ENCODE assay signal across 1 cellular context in the genomic region with DNA sequence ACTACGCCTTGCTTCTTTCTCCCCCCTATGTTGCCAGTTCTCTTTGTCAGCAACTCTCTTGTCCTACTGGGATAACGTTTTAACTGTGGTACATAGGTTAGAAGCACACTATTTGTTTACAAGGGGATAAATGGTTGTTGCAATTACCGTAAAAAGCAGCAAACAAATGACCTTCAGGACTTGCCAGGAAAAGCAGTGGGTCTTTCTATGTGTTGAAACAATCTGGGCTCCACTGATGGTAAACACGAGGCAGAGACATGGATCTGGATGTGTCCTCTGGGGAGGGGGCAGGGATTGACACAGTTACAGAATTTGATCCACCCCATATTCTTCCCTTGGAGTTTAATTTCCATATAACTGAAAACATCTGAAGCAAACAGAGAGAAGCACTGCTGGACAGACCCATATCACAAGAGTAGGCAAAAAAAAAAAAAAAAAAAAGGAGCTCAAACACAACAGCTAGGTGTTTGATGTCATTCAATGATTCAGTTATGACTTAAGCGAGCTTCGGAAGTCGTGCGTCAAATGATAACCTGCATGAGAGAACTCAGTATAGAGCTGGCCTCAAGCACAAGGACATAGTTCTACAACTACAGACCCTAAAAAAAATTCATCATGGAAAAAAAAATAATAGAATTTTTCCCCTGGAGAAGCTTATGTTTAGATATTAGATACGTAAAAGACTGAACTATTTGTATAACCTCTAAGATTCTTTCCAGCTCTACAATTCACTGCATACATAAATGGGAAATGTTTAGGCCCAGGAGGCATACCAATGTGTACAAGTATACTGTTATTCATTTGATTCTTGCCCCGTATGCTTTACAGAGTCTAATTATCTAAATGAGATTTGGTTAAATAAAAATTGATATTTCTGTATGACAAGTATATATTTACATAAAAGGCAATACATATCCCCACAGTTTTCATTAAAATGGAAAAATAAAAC.
A peak's percentile ranks its signal among the peaks of the same experiment; 100 is the strongest.
TF ChIP-seq lines count a peak whose summit lies in the region.

No MANE protein-coding gene starts in this region.

TF ChIP-seq in HEK293, 187 proteins besides CTCF, POLR2A, EP300 and RAD21:
- TF ChIP-seq, protein P1, sequence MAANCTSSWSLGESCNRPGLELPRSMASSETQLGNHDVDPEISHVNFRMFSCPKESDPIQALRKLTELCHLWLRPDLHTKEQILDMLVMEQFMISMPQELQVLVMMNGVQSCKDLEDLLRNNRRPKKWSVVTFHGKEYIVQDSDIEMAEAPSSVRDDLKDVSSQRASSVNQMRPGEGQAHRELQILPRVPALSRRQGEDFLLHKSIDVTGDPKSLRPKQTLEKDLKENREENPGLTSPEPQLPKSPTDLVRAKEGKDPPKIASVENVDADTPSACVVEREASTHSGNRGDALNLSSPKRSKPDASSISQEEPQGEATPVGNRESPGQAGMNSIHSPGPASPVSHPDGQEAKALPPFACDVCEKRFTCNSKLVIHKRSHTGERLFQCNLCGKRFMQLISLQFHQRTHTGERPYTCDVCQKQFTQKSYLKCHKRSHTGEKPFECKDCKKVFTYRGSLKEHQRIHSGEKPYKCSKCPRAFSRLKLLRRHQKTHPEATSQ (tag by site-specific recombination; IDR thresholded peaks at IDR 0.05): no peak
- TF ChIP-seq ZBTB17 (tag by site-specific recombination; IDR thresholded peaks at IDR 0.05): 0 out of 2 replicates have a peak, but pooled peaks have one; percentile 33
- TF ChIP-seq ZNF404 (tag by site-specific recombination; IDR thresholded peaks at IDR 0.05): no peak
- TF ChIP-seq ZNF169 (tag by site-specific recombination; IDR thresholded peaks at IDR 0.05): no peak
- TF ChIP-seq, protein P2, sequence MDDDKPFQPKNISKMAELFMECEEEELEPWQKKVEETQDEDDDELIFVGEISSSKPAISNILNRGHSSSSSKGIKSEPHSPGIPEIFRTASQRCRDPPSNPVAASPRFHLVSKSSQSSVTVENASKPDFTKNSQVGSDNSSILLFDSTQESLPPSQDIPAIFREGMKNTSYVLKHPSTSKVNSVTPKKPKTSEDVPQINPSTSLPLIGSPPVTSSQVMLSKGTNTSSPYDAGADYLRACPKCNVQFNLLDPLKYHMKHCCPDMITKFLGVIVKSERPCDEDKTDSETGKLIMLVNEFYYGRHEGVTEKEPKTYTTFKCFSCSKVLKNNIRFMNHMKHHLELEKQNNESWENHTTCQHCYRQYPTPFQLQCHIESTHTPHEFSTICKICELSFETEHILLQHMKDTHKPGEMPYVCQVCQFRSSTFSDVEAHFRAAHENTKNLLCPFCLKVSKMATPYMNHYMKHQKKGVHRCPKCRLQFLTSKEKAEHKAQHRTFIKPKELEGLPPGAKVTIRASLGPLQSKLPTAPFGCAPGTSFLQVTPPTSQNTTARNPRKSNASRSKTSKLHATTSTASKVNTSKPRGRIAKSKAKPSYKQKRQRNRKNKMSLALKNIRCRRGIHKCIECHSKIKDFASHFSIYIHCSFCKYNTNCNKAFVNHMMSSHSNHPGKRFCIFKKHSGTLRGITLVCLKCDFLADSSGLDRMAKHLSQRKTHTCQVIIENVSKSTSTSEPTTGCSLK (tag by site-specific recombination; IDR thresholded peaks at IDR 0.05): no peak
- TF ChIP-seq MEIS1 (CRISPR knock-in tag; IDR thresholded peaks at IDR 0.05; ENCODE audit: borderline replicate concordance): no peak
